Comparison of ENCODE assay signal across 8 cellular contexts in genomic region chr12:120495723-120496352, GRCh38. TPM values are rescaled to one million over a fixed set of nuclear protein-coding genes. Genes with fewer than 3 reads are reported as not detected.
DNase-seq lines count a peak whose midpoint lies in the region; ATAC-seq, FAIRE-seq and TF ChIP-seq lines count a peak whose summit lies in the region.

TSS of gene DYNLL1 (plus strand) at chr12:120496113. CDS start at chr12:120496422, 309 bp downstream.

- peak within 1 kb of the TSS; percentile 80 for H3K27ac ChIP-seq in psoas muscle

- FAIRE-seq in urothelium cell line (lab: Jason Lieb, UNC), result no peak

- H3K9me3 ChIP-seq in T-helper 17 cell (ENCODE audit: control insufficient read depth, low read length, poor library complexity, severe bottlenecking) (no peaks in the 10 kb centered on the region), psoas muscle (no peaks in the 10 kb centered on the region)

- intact Hi-C loops in left ventricle myocardium superior (cut with micrococcal nuclease), result loop anchor here (5.0 kb wide), 1 partner anchor 41 kb away; no protein-coding TSS in a partner anchor
- intact Hi-C loops in psoas muscle (cut with DNase I), result loop anchor here in 1 of 2 donors (5.0 kb wide), 1 partner anchor 86 kb away; the partner anchor contains the start of gene POP5

- H3K4me3 ChIP-seq in psoas muscle, result peak within 1 kb of the TSS; percentile 99

- H3K36me3 ChIP-seq in psoas muscle (ENCODE audit: insufficient read depth in 1 of 2, low read depth in 1 of 2), result peaks cover 9 to 33% of the 10 kb centered on the region in 2 donors

- WGBS in psoas muscle, 3 donors, result 0 to 1% (median 1%) methylated on average over 39 to 51 of the region's 51 CpGs

- peaks cover 36% of the 10 kb centered on the region for H3K4me1 Mint-ChIP-seq in T-helper 17 cell

- H3K4me3 Mint-ChIP-seq in T-helper 17 cell, result peak within 1 kb of the TSS; percentile 91

- TF ChIP-seq CTCF in psoas muscle (IDR thresholded peaks at IDR 0.05), result peak; percentile 9

- H3K27me3 ChIP-seq in psoas muscle (ENCODE audit: insufficient read depth in 3 of 3, low read length in 2 of 3), result no peaks in the 10 kb centered on the region

- H3K27ac Mint-ChIP-seq in T-helper 17 cell, result peak within 1 kb of the TSS; percentile 77

- H3K4me1 ChIP-seq in psoas muscle, result peaks cover 27% of the 10 kb centered on the region

- DNase-seq in NCI-H1694 treated with DMSO at 0.1 percent for 48 hours (lab: John Stamatoyannopoulos, UW), result peak; percentile 83
- DNase-seq in T-helper 17 cell, result peak; percentile 95 to 99 (median 96)
- peak in 55 of 56 donors; percentile 52 to 97 (median 93) for DNase-seq in amygdala (lab: John Stamatoyannopoulos, UW)
- DNase-seq in left ventricle myocardium superior, result peak; percentile 98
- peak; percentile 94 to 98 for DNase-seq in psoas muscle
- DNase-seq in urothelium cell line (ENCODE audit: low spot score), result peak; percentile 98

- ATAC-seq in HG02885 (IDR thresholded peaks at IDR 0.05; ENCODE audit: poor library complexity, unreplicated experiment) (peak; percentile 97), T-helper 17 cell (peak; percentile 98), left ventricle myocardium superior (peak; percentile 98), psoas muscle (peak; percentile 98 to 100 (median 99))

- H3K27me3 Mint-ChIP-seq in T-helper 17 cell, result no peaks in the 10 kb centered on the region

- H3K36me3 Mint-ChIP-seq in T-helper 17 cell (ENCODE audit: low read depth), result no peaks in the 10 kb centered on the region

- peak; percentile 97 for TF ChIP-seq POLR2A in GM15510 (IDR thresholded peaks at IDR 0.05; ENCODE audit: borderline replicate concordance, extremely low read depth, insufficient read length)

RNA-seq across cellular contexts. Expression of gene DYNLL1, which starts in this region (rescaled TPM):
- total RNA-seq in T-helper 17 cell (10 to 100 TPM; 70.2 to 72.2 TPM), left ventricle myocardium superior (144 TPM), psoas muscle (100 to 1,000 TPM in 1 of 4 donors, 10 to 100 TPM in 3; 30.1 to 116 (median 68.2) TPM)
- 100 to 1,000 TPM in 2 of 3 donors, 10 to 100 TPM in 1; 62.0 to 155 (median 144) TPM for polyA plus RNA-seq in psoas muscle

Comparison
In these comparisons a context has a peak if more than half of its experiments do, and no peak if none do; other contexts are left out.
1. Peak in every context shown above with its lines: DNase-seq, ATAC-seq, H3K4me3 ChIP-seq and H3K27ac ChIP-seq.